21 cellular contexts compared by ENCODE assay signal in the genomic region with DNA sequence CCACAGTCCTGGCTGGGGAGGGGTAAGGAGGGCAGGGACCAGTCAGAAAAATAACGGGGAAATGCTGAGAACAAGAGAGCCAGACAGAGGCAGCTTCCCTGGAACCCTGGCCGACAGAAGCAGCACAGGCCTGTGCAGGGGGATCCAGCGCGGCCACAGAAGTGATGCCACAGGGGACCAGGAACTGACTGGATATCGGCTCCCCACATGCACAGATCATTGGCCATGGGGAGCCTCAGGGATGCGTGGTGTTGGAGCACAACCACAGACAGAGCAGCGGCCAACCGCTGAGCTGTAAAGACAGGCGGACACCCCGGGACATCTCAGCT.
"Had no signal": no experiment of that assay in that cellular context is flagged by ENCODE, and none has a peak within 500 bp of the region (broad histone marks: within the 10 kb centered on the region; RNA-seq: fewer than 3 reads in every experiment).

No MANE protein-coding gene starts in this region.

- H3K4me3 ChIP-seq: esophagus muscularis mucosa, gastroesophageal sphincter, mucosa of descending colon, pancreas, prostate gland, right lobe of liver, spleen, thoracic aorta, transverse colon had no signal

- DNase-seq: effector memory CD8-positive, alpha-beta T cell; immature natural killer cell; kidney; mammary epithelial cell; mucosa of descending colon; naive thymus-derived CD8-positive, alpha-beta T cell; nucleus accumbens; spleen; stimulated activated CD4-positive, alpha-beta T cell treated with anti-CD3 and anti-CD28 coated beads, Interleukin-2, amount 100 ng/mL, for 24 hours; stimulated activated CD4-positive, alpha-beta T cell treated with anti-CD3 and anti-CD28 coated beads, Interleukin-4, amount 100 ng/mL, for 4 hours; stimulated activated naive B cell treated with anti-CD40 and anti-IgM and Interleukin-4, amounts not matched to agents 10 μg/mL and 1 μg/mL and 100 μg/mL, for 72 hours; stimulated activated naive CD8-positive, alpha-beta T cell treated with anti-CD3 and anti-CD28 coated beads, Interleukin-15, amount 100 ng/mL, for 72 hours; transverse colon had no signal

- H3K27ac ChIP-seq: epithelial cell of prostate, esophagus muscularis mucosa, gastroesophageal sphincter, pancreas, prostate gland, right lobe of liver, spleen, thoracic aorta, transverse colon had no signal

- H3K9me3 Mint-ChIP-seq: dendritic cell treated with granulocyte-macrophage colony-stimulating factor and Interleukin-4, amounts not matched to agents 40 ng/mL and 50 ng/mL, for 4 days; effector memory CD8-positive, alpha-beta T cell; immature natural killer cell had no signal

- FAIRE-seq: kidney, pancreas had no signal

- H3K27me3 ChIP-seq: pancreas had no signal

- H3K4me3 Mint-ChIP-seq: dendritic cell treated with granulocyte-macrophage colony-stimulating factor and Interleukin-4, amounts not matched to agents 40 ng/mL and 50 ng/mL, for 4 days; effector memory CD8-positive, alpha-beta T cell; immature natural killer cell; naive thymus-derived CD8-positive, alpha-beta T cell; stimulated activated naive CD8-positive, alpha-beta T cell treated with anti-CD3 and anti-CD28 coated beads, Interleukin-15, amount 100 ng/mL, for 72 hours had no signal

- H3K27ac Mint-ChIP-seq: dendritic cell treated with granulocyte-macrophage colony-stimulating factor and Interleukin-4, amounts not matched to agents 40 ng/mL and 50 ng/mL, for 4 days; effector memory CD8-positive, alpha-beta T cell; stimulated activated naive B cell treated with anti-CD40 and anti-IgM and Interleukin-4, amounts not matched to agents 10 μg/mL and 1 μg/mL and 100 μg/mL, for 72 hours had no signal

- H3K36me3 Mint-ChIP-seq: immature natural killer cell; stimulated activated naive B cell treated with anti-CD40 and anti-IgM and Interleukin-4, amounts not matched to agents 10 μg/mL and 1 μg/mL and 100 μg/mL, for 72 hours had no signal

- H3K9me3 ChIP-seq: esophagus muscularis mucosa, gastroesophageal sphincter, mucosa of descending colon, pancreas, prostate gland, right lobe of liver, spleen, thoracic aorta, transverse colon had no signal

- H3K4me1 ChIP-seq: esophagus muscularis mucosa, gastroesophageal sphincter, pancreas, prostate gland, right lobe of liver had no signal

- H3K36me3 ChIP-seq: esophagus muscularis mucosa, gastroesophageal sphincter, pancreas, prostate gland, right lobe of liver, spleen, thoracic aorta, transverse colon had no signal
